1 cellular context compared by ENCODE assay signal in the genomic region with DNA sequence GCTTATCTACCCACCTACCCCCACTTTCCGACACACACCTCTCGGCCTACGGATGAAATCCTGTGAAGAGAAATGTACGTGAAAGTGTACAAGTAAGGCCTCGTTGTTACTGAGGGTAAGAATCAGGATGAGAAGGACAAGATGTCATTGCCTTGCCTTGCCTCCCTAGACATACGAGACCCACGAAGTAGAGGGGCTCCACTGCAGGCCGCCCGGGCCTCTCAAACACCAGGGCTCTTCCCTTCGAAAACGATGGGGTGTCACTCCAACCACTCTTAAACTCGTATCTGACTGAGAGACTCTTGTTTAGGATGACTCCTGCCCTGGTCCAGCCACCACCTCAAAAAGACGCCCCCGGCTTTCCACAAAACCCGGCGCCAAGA.
TF ChIP-seq lines count a peak whose summit lies in the region.

No MANE protein-coding gene starts in this region.

TF ChIP-seq in GM12878, 131 proteins besides CTCF, POLR2A, EP300 and RAD21:
- TF ChIP-seq, protein P1, sequence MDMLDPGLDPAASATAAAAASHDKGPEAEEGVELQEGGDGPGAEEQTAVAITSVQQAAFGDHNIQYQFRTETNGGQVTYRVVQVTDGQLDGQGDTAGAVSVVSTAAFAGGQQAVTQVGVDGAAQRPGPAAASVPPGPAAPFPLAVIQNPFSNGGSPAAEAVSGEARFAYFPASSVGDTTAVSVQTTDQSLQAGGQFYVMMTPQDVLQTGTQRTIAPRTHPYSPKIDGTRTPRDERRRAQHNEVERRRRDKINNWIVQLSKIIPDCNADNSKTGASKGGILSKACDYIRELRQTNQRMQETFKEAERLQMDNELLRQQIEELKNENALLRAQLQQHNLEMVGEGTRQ (IDR thresholded peaks at IDR 0.05; ENCODE audit: borderline replicate concordance, low read depth, low read length) = no peak
- TF ChIP-seq, protein P2, sequence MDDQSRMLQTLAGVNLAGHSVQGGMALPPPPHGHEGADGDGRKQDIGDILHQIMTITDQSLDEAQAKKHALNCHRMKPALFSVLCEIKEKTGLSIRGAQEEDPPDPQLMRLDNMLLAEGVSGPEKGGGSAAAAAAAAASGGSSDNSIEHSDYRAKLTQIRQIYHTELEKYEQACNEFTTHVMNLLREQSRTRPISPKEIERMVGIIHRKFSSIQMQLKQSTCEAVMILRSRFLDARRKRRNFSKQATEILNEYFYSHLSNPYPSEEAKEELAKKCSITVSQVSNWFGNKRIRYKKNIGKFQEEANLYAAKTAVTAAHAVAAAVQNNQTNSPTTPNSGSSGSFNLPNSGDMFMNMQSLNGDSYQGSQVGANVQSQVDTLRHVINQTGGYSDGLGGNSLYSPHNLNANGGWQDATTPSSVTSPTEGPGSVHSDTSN (IDR thresholded peaks at IDR 0.05; ENCODE audit: insufficient replicate concordance, low read depth, low read length) = peak; percentile 24
